In genomic region chr4:121799888-121800501, GRCh38 we compare ENCODE assay signal across 10 cellular contexts. TPM values are rescaled to one million over a fixed set of nuclear protein-coding genes. Genes with fewer than 3 reads are reported as not detected.
DNase-seq lines count a peak whose midpoint lies in the region; ATAC-seq and TF ChIP-seq lines count a peak whose summit lies in the region.
"Had no signal": no experiment of that assay in that cellular context is flagged by ENCODE, and none has a peak within 500 bp of the region (broad histone marks: within the 10 kb centered on the region; RNA-seq: fewer than 3 reads in every experiment).

No MANE protein-coding gene starts in this region.

- H3K4me3 ChIP-seq in lung (no peak overlapping the region), thoracic aorta (peak overlapping the region; percentile 85)

- H3K9me3 Mint-ChIP-seq in activated T-cell treated with anti-CD3 and anti-CD28 coated beads, Interleukin-2, amount 50 U/mL, for 24 hours = no peaks in the 10 kb centered on the region
- no peaks in the 10 kb centered on the region for H3K9me3 Mint-ChIP-seq in activated CD4-positive, alpha-beta memory T cell treated with anti-CD3 and anti-CD28 coated beads for 36 hours

- peak; percentile 2 for ATAC-seq in lung (ENCODE audit: insufficient read depth, low FRiP score)
- no peak for ATAC-seq in thoracic aorta (ENCODE audit: insufficient number of reproducible peaks, low FRiP score, low read depth)
- no peak for ATAC-seq in GM19452 (IDR thresholded peaks at IDR 0.05; ENCODE audit: unreplicated experiment)

- no peak overlapping the region for H3K27ac ChIP-seq in lung (ENCODE audit: low read depth in 1 of 2, low read length in 1 of 2)
- peak overlapping the region; percentile 89 to 91 for H3K27ac ChIP-seq in thoracic aorta

- TF ChIP-seq CTCF in lung (IDR thresholded peaks at IDR 0.05; ENCODE audit: control extremely low read depth, extremely low read depth) (no peak), thoracic aorta (IDR thresholded peaks at IDR 0.05) (no peak)

- H3K36me3 Mint-ChIP-seq in activated T-cell treated with anti-CD3 and anti-CD28 coated beads, Interleukin-2, amount 50 U/mL, for 24 hours (ENCODE audit: low read depth) = peaks cover 40% of the 10 kb centered on the region
- peaks cover 20% of the 10 kb centered on the region for H3K36me3 Mint-ChIP-seq in activated CD4-positive, alpha-beta memory T cell treated with anti-CD3 and anti-CD28 coated beads for 36 hours

- H3K4me1 Mint-ChIP-seq in activated T-cell treated with anti-CD3 and anti-CD28 coated beads, Interleukin-2, amount 50 U/mL, for 24 hours (ENCODE audit: low read depth) = peaks cover 47% of the 10 kb centered on the region
- peaks cover 48% of the 10 kb centered on the region for H3K4me1 Mint-ChIP-seq in activated CD4-positive, alpha-beta memory T cell treated with anti-CD3 and anti-CD28 coated beads for 36 hours (ENCODE audit: low read depth)

- CTCF ChIA-PET in activated CD4-positive, alpha-beta memory T cell treated with anti-CD3 and anti-CD28 coated beads for 36 hours (lab: Charles Lee) = no interaction called here

- no peaks in the 10 kb centered on the region for H3K9me3 ChIP-seq in lung (ENCODE audit: control insufficient read depth in 2 of 2, insufficient read depth in 1 of 2, low read length in 1 of 2)
- no peaks in the 10 kb centered on the region for H3K9me3 ChIP-seq in thoracic aorta

- no peak for DNase-seq in activated T-cell treated with anti-CD3 and anti-CD28 coated beads, Interleukin-2, amount 50 U/mL, for 24 hours
- no peak for DNase-seq in activated T-cell treated with anti-CD3 and anti-CD28 coated beads for 4 hours
- no peak for DNase-seq in activated CD4-positive, alpha-beta memory T cell treated with anti-CD3 and anti-CD28 coated beads for 36 hours
- no peak for DNase-seq in lung (ENCODE audit: low spot score)
- no peak for DNase-seq in thoracic aorta (ENCODE audit: low spot score)
- no peak for DNase-seq in iPS-NIHi7 (ENCODE audit: extremely low spot score)
- no peak for DNase-seq in NCI-H187 (lab: John Stamatoyannopoulos, UW)
- DNase-seq: left cardiac atrium had no signal

- H3K27me3 Mint-ChIP-seq in activated T-cell treated with anti-CD3 and anti-CD28 coated beads, Interleukin-2, amount 50 U/mL, for 24 hours = no peaks in the 10 kb centered on the region
- H3K27me3 Mint-ChIP-seq in activated CD4-positive, alpha-beta memory T cell treated with anti-CD3 and anti-CD28 coated beads for 36 hours = no peaks in the 10 kb centered on the region

- H3K27me3 ChIP-seq in lung (ENCODE audit: control insufficient read depth, insufficient read depth) (no peaks in the 10 kb centered on the region), thoracic aorta (replicated peaks; ENCODE audit: insufficient read depth) (no peaks in the 10 kb centered on the region)

- H3K36me3 ChIP-seq in lung (ENCODE audit: control insufficient read depth in 2 of 2, insufficient read depth in 2 of 2, low read length in 2 of 2) = peaks cover 6 to 9% of the 10 kb centered on the region in 2 donors
- H3K36me3 ChIP-seq in thoracic aorta = no peaks in the 10 kb centered on the region

- H3K4me1 ChIP-seq in lung (ENCODE audit: control insufficient read depth in 2 of 2, insufficient read depth in 2 of 2, low read length in 2 of 2) (no peaks in the 10 kb centered on the region), thoracic aorta (ENCODE audit: control insufficient read depth in 1 of 2, low read depth in 2 of 2) (peaks cover 3 to 8% of the 10 kb centered on the region in 2 donors)

- peak overlapping the region; percentile 93 for H3K27ac Mint-ChIP-seq in activated T-cell treated with anti-CD3 and anti-CD28 coated beads, Interleukin-2, amount 50 U/mL, for 24 hours
- peak overlapping the region; percentile 94 for H3K27ac Mint-ChIP-seq in activated CD4-positive, alpha-beta memory T cell treated with anti-CD3 and anti-CD28 coated beads for 36 hours

- intact Hi-C loops in activated CD4-positive, alpha-beta memory T cell treated with anti-CD3 and anti-CD28 coated beads for 36 hours (cut with micrococcal nuclease) = loop anchor here (10.0 kb wide), 1 partner anchor 1595 kb away; the partner anchor contains the start of gene SPRY1

- H3K4me3 Mint-ChIP-seq in activated T-cell treated with anti-CD3 and anti-CD28 coated beads, Interleukin-2, amount 50 U/mL, for 24 hours = peak overlapping the region; percentile 89
- H3K4me3 Mint-ChIP-seq in activated CD4-positive, alpha-beta memory T cell treated with anti-CD3 and anti-CD28 coated beads for 36 hours = peak overlapping the region; percentile 84

- WGBS in lung, 2 donors = 70 to 94% methylated on average over 2 of the region's 2 CpGs

- POLR2A ChIA-PET in activated CD4-positive, alpha-beta memory T cell treated with anti-CD3 and anti-CD28 coated beads for 36 hours (lab: Charles Lee) = interaction anchor here (1.1 kb wide), 1 partner anchor 104 kb away, joined by 4 read pairs; no protein-coding TSS in a partner anchor

RNA-seq across cellular contexts. Expression of gene EXOSC9, which starts 1.1 kb away (rescaled TPM):
- total RNA-seq in activated CD4-positive, alpha-beta memory T cell treated with anti-CD3 and anti-CD28 coated beads for 36 hours = 10 to 100 TPM; 65.9 to 68.0 TPM
- total RNA-seq in lung (10 to 100 TPM; 15.9 to 28.8 TPM), thoracic aorta (10 to 100 TPM; 25.3 to 27.8 TPM)
- 10 to 100 TPM; 21.8 to 30.9 TPM for polyA plus RNA-seq in lung

RNA-seq across cellular contexts. Expression of gene CCNA2, which starts 23.7 kb away (rescaled TPM):
- total RNA-seq in activated CD4-positive, alpha-beta memory T cell treated with anti-CD3 and anti-CD28 coated beads for 36 hours = 100 to 1,000 TPM in 1 of 2 experiments, 10 to 100 TPM in 1; 98.2 to 100 TPM
- total RNA-seq in lung (1 to 10 TPM; 1.4 to 8.8 TPM), thoracic aorta (1 to 10 TPM; 2.4 to 2.5 TPM)
- polyA plus RNA-seq in lung = 1 to 10 TPM; 1.5 to 2.0 TPM

RNA-seq across cellular contexts. Expression of gene SMIM43, which starts 35.0 kb away (rescaled TPM):
- total RNA-seq in activated CD4-positive, alpha-beta memory T cell treated with anti-CD3 and anti-CD28 coated beads for 36 hours = not detected
- 10 to 100 TPM in 1 of 2 donors, under 1 TPM in 1; 0.15 to 18.2 TPM for total RNA-seq in lung
- under 1 TPM; 0.07 to 0.16 TPM for polyA plus RNA-seq in lung
- not detected for total RNA-seq in thoracic aorta
- total RNA-seq: epithelial cell of proximal tubule, left cardiac atrium had no signal

Comparison
In these comparisons a context has a peak if more than half of its experiments do, and no peak if none do; other contexts are left out.
1. H3K27ac ChIP-seq: peak in thoracic aorta (2 of 2); none in lung (0 of 2).
2. RNA of gene CCNA2, which starts 23.7 kb away (total RNA-seq): 98.2 to 100 TPM in activated CD4-positive, alpha-beta memory T cell treated with anti-CD3 and anti-CD28 coated beads for 36 hours; 1.4 to 8.8 TPM in lung and 2.4 to 2.5 TPM in thoracic aorta; every median in the first group is over 10 times any median in the second.